17 cellular contexts compared by ENCODE assay signal in genomic region chr19:38845374-38846024, GRCh38. TPM values are rescaled to one million over a fixed set of nuclear protein-coding genes. Genes with fewer than 3 reads are reported as not detected.
DNase-seq lines count a peak whose midpoint lies in the region; ATAC-seq, FAIRE-seq and TF ChIP-seq lines count a peak whose summit lies in the region.
"Had no signal": no experiment of that assay in that cellular context is flagged by ENCODE, and none has a peak within 500 bp of the region (broad histone marks: within the 10 kb centered on the region; RNA-seq: fewer than 3 reads in every experiment).

No MANE protein-coding gene starts in this region.

- DNase-seq in MCF 10A (ENCODE audit: unreplicated experiment) (no peak), breast epithelium (ENCODE audit: low spot score in 2 of 2) (no peak), kidney (peak; percentile 16), GF-D8 (lab: John Stamatoyannopoulos, UW) (no peak), Ammon's horn (ENCODE audit: low spot score) (no peak)
- DNase-seq: AML-193; amygdala; cortex of kidney; EL; mesendoderm; NCI-H510A; stimulated activated CD4-positive, alpha-beta T cell treated with anti-CD3 and anti-CD28 coated beads, Interleukin-1b, Interleukin-23, amount 100 ng/mL, for 48 hours had no signal

- intact Hi-C loops in MCF 10A (cut with micrococcal nuclease) (no loop called here), breast epithelium (cut with DNase I; ENCODE audit: low total_unique reads) (loop anchor here (5.0 kb wide), 1 partner anchor 198 kb away; the partner anchor contains the start of gene ACTN4), kidney (cut with DNase I) (no loop called here)

- TF ChIP-seq POLR2A in breast epithelium (IDR thresholded peaks at IDR 0.05), result no peak

- peaks cover 94% of the 10 kb centered on the region for H3K36me3 Mint-ChIP-seq in MCF 10A (ENCODE audit: insufficient read depth, unreplicated experiment)

- H3K9me3 Mint-ChIP-seq in MCF 10A (ENCODE audit: unreplicated experiment), result no peaks in the 10 kb centered on the region

- H3K27me3 Mint-ChIP-seq in MCF 10A (ENCODE audit: insufficient read depth, unreplicated experiment), result no peaks in the 10 kb centered on the region

- CTCF ChIA-PET in MCF 10A (lab: Yijun Ruan, JAX), result interaction anchor here (0.6 kb wide), 1 partner anchor 76 kb away, joined by 3 read pairs; no protein-coding TSS in a partner anchor

- POLR2A ChIA-PET in MCF 10A (lab: Yijun Ruan, JAX), result no interaction called here

- H3K27ac Mint-ChIP-seq in MCF 10A (ENCODE audit: low read depth, unreplicated experiment), result peak overlapping the region; percentile 31

- H3K4me3 Mint-ChIP-seq in MCF 10A (ENCODE audit: unreplicated experiment), result no peak overlapping the region

- peak overlapping the region in 1 of 2 donors; percentile 5 for H3K9ac ChIP-seq in kidney (ENCODE audit: low read length in 2 of 2)

- H3K36me3 ChIP-seq in breast epithelium (peaks cover 25% of the 10 kb centered on the region), kidney (ENCODE audit: control insufficient read depth in 1 of 2, insufficient read depth in 2 of 2, low read length in 2 of 2) (peaks cover 63 to 68% of the 10 kb centered on the region in 2 donors)

- no peaks in the 10 kb centered on the region for H3K9me3 ChIP-seq in breast epithelium
- H3K9me3 ChIP-seq in kidney (ENCODE audit: control insufficient read depth in 1 of 2, low read length in 2 of 2), result no peaks in the 10 kb centered on the region

- H3K4me1 ChIP-seq in breast epithelium (peaks cover 0 to 16% of the 10 kb centered on the region in 2 donors), kidney (ENCODE audit: control insufficient read depth in 1 of 2, insufficient read depth in 1 of 2, low read depth in 1 of 2, low read length in 2 of 2) (peaks cover 7 to 18% of the 10 kb centered on the region in 2 donors)

- ATAC-seq in GM19397 (IDR thresholded peaks at IDR 0.05; ENCODE audit: unreplicated experiment), result no peak

- peaks cover 27% of the 10 kb centered on the region for H3K4me1 Mint-ChIP-seq in MCF 10A (ENCODE audit: insufficient read depth, unreplicated experiment)

- no peak for TF ChIP-seq CTCF in MCF 10A (IDR thresholded peaks at IDR 0.05; ENCODE audit: unreplicated experiment)
- TF ChIP-seq CTCF in breast epithelium (IDR thresholded peaks at IDR 0.05), result no peak
- TF ChIP-seq CTCF in VCaP (conservative IDR thresholded peaks at IDR 0.05), result no peak
- TF ChIP-seq CTCF in kidney (IDR thresholded peaks at IDR 0.05; ENCODE audit: borderline replicate concordance, extremely low read depth, insufficient read depth), result no peak
- TF ChIP-seq CTCF in subcutaneous adipose tissue (IDR thresholded peaks at IDR 0.05; ENCODE audit: low read depth), result peak; percentile 57

- no peaks in the 10 kb centered on the region for H3K27me3 ChIP-seq in breast epithelium

- peak overlapping the region in 1 of 2 donors; percentile 34 for H3K27ac ChIP-seq in breast epithelium
- peak overlapping the region; percentile 100 for H3K27ac ChIP-seq in VCaP
- H3K27ac ChIP-seq in kidney (ENCODE audit: low read depth in 2 of 2, low read length in 2 of 2), result no peak overlapping the region

- FAIRE-seq in kidney (lab: Jason Lieb, UNC), result no peak
- FAIRE-seq: RCC 7860 had no signal

- H3K4me3 ChIP-seq in breast epithelium, result no peak overlapping the region
- H3K4me3 ChIP-seq in kidney (ENCODE audit: low read length in 2 of 2), result no peak overlapping the region

- BruUV-seq in MCF 10A (replicated peaks; lab: Mats Ljungman, UMichigan), result no TSS peak

RNA-seq across cellular contexts. Expression of gene HNRNPL, which starts 4.3 kb away (rescaled TPM):
- 288 and 421 TPM in 2 replicates for total RNA-seq in MCF 10A (2022)
- total RNA-seq in breast epithelium, result 100 to 1,000 TPM; 164 to 193 (median 168) TPM
- 278 TPM for total RNA-seq in kidney
- 168 TPM for polyA plus RNA-seq in kidney (ENCODE audit: insufficient read depth, low read depth, low replicate concordance)
- 100 to 1,000 TPM; 109 to 161 (median 141) TPM for total RNA-seq in subcutaneous adipose tissue

RNA-seq across cellular contexts. Expression of gene ECH1, which starts 13.9 kb away (rescaled TPM):
- total RNA-seq in MCF 10A (2022), result 109 and 130 TPM in 2 replicates
- total RNA-seq in breast epithelium, result 100 to 1,000 TPM in 1 of 3 donors, 10 to 100 TPM in 2; 85.8 to 113 (median 93.8) TPM
- total RNA-seq in kidney, result 167 TPM
- polyA plus RNA-seq in kidney (ENCODE audit: insufficient read depth, low read depth, low replicate concordance), result 534 TPM
- 100 to 1,000 TPM; 103 to 333 (median 136) TPM for total RNA-seq in subcutaneous adipose tissue

RNA-seq across cellular contexts. Expression of gene RINL, which starts 32.6 kb away (rescaled TPM):
- total RNA-seq in MCF 10A (2022) (3.7 and 4.7 TPM in 2 replicates), breast epithelium (10 to 100 TPM in 2 of 3 donors, 1 to 10 TPM in 1; 4.5 to 13.0 (median 12.8) TPM), kidney (13.0 TPM), subcutaneous adipose tissue (10 to 100 TPM in 1 of 4 donors, 1 to 10 TPM in 3; 3.6 to 11.0 (median 4.6) TPM)
- polyA plus RNA-seq in kidney (ENCODE audit: insufficient read depth, low read depth, low replicate concordance), result 9.5 TPM

RNA-seq across cellular contexts. Expression of gene LGALS4, which starts 32.8 kb away (rescaled TPM):
- total RNA-seq in MCF 10A (2022) (0.61 TPM in 1 of 2 replicates, not detected in the other), breast epithelium (10 to 100 TPM in 1 of 3 donors, under 1 TPM in 2; 0.80 to 16.4 (median 0.88) TPM), kidney (12.2 TPM), subcutaneous adipose tissue (1 to 10 TPM in 3 of 4 donors, not detected in 1; 1.9 to 4.5 (median 4.4) TPM)
- polyA plus RNA-seq in kidney (ENCODE audit: insufficient read depth, low read depth, low replicate concordance), result 1.2 TPM
- total RNA-seq: pulmonary artery endothelial cell had no signal

RNA-seq across cellular contexts. Expression of gene SIRT2, which starts 53.9 kb away (rescaled TPM):
- 35.5 and 37.4 TPM in 2 replicates for total RNA-seq in MCF 10A (2022)
- 10 to 100 TPM; 61.8 to 92.3 (median 88.2) TPM for total RNA-seq in breast epithelium
- total RNA-seq in kidney, result 36.0 TPM
- 56.9 TPM for polyA plus RNA-seq in kidney (ENCODE audit: insufficient read depth, low read depth, low replicate concordance)
- total RNA-seq in subcutaneous adipose tissue, result 100 to 1,000 TPM in 1 of 4 donors, 10 to 100 TPM in 3; 45.7 to 103 (median 64.9) TPM
